26 cellular contexts compared by ENCODE assay signal in genomic region chr9:123238364-123238763, GRCh38. TPM values are rescaled to one million over a fixed set of nuclear protein-coding genes. Genes with fewer than 3 reads are reported as not detected.
DNase-seq lines count a peak whose midpoint lies in the region; ATAC-seq, FAIRE-seq and TF ChIP-seq lines count a peak whose summit lies in the region.
"Had no signal": no experiment of that assay in that cellular context is flagged by ENCODE, and none has a peak within 500 bp of the region (broad histone marks: within the 10 kb centered on the region; RNA-seq: fewer than 3 reads in every experiment).

No MANE protein-coding gene starts in this region.

- peaks cover 72% of the 10 kb centered on the region for H3K79me2 ChIP-seq in K562 (ENCODE audit: control insufficient read depth, insufficient read depth, low read length)

- CTCF ChIA-PET in A673 (lab: Charles Lee) = no interaction called here
- CTCF ChIA-PET in K562 (lab: Yijun Ruan, JAX; ENCODE audit: low intra/inter-chr PET ratio) = no interaction called here

- no peak overlapping the region for H3K4me3 Mint-ChIP-seq in activated CD4-positive, alpha-beta T cell treated with anti-CD3 and anti-CD28 coated beads, Interleukin-2, amount 10 ng/mL, durations not matched to agents 24 days and 14 days
- H3K4me3 Mint-ChIP-seq: H9, neural progenitor cell, T-helper 17 cell had no signal

- peaks cover 10% of the 10 kb centered on the region for H3K4me1 Mint-ChIP-seq in activated CD4-positive, alpha-beta T cell treated with anti-CD3 and anti-CD28 coated beads, Interleukin-2, amount 10 ng/mL, durations not matched to agents 24 days and 14 days

- H4K20me1 ChIP-seq in K562 (replicated peaks; ENCODE audit: control insufficient read depth, insufficient read depth, low read length) = 0 out of 2 replicates have a peak, but pooled peaks cover 6% of the 10 kb centered on the region

- no peaks in the 10 kb centered on the region for H3K9me1 ChIP-seq in K562 (ENCODE audit: control insufficient read depth, insufficient read depth, low read length)

- H3K27ac ChIP-seq in A673 (ENCODE audit: low read depth, low read length, poor library complexity, severe bottlenecking) (no peak overlapping the region), K562 (ENCODE audit: extremely low read depth, low read depth, low read length) (no peak overlapping the region), adrenal gland (no peak overlapping the region)
- H3K27ac ChIP-seq: heart right ventricle, neural progenitor cell, stomach, upper lobe of left lung had no signal

- no peaks in the 10 kb centered on the region for H3K9me3 Mint-ChIP-seq in activated CD4-positive, alpha-beta T cell treated with anti-CD3 and anti-CD28 coated beads, Interleukin-2, amount 10 ng/mL, durations not matched to agents 24 days and 14 days
- H3K9me3 Mint-ChIP-seq: H9, neural progenitor cell had no signal

- no peak overlapping the region for H3K4me3 ChIP-seq in A673 (ENCODE audit: low read depth, low read length, poor library complexity, severe bottlenecking)
- no peak overlapping the region for H3K4me3 ChIP-seq in K562
- H3K4me3 ChIP-seq in adrenal gland = no peak overlapping the region
- H3K4me3 ChIP-seq: heart right ventricle, neural progenitor cell, stomach, upper lobe of left lung had no signal

- DNase-seq in A673 (ENCODE audit: low spot score) = peak; percentile 19
- DNase-seq in K562 (ENCODE audit: extremely low read depth in 1 of 4, low spot score in 3 of 4) = no peak
- no peak for DNase-seq in activated CD4-positive, alpha-beta T cell treated with anti-CD3 and anti-CD28 coated beads, Interleukin-2, amount 10 ng/mL, durations not matched to agents 24 days and 14 days
- no peak for DNase-seq in adrenal gland
- no peak for DNase-seq in mesenteric fat pad (ENCODE audit: low spot score)
- no peak for DNase-seq in left cardiac atrium
- DNase-seq: activated CD4-positive, CD25-positive, alpha-beta regulatory T cell treated with anti-CD3 and anti-CD28 coated beads, Interleukin-2, amount 50 U/mL, for 72 hours; activated effector memory CD4-positive, alpha-beta T cell treated with Interleukin-2 at 50 U/mL for 16 hours; amygdala; central memory CD4-positive, alpha-beta T cell; DMS53; effector CD8-positive, alpha-beta T cell; H9; heart right ventricle; mesendoderm; NCI-H2029 treated with DMSO at 0.1 percent for 48 hours; NCI-H524; SHP77 treated with DMSO at 0.1 percent for 48 hours; stimulated activated CD4-positive, alpha-beta T cell treated with anti-CD3 and anti-CD28 coated beads, Interleukin-12 subunit alpha, Interleukin-12 subunit beta, amount 100 ng/mL, for 4 hours; stomach; T-helper 17 cell; upper lobe of left lung had no signal

- BruUV-seq in A673 (replicated peaks; lab: Mats Ljungman, UMichigan) (no TSS peak), K562 (replicated peaks; lab: Mats Ljungman, UMichigan) (no TSS peak)

- H2AFZ ChIP-seq in K562 (ENCODE audit: low read depth, low read length) = no peak overlapping the region
- H2AFZ ChIP-seq: neural progenitor cell had no signal

- H3K27me3 Mint-ChIP-seq in activated CD4-positive, alpha-beta T cell treated with anti-CD3 and anti-CD28 coated beads, Interleukin-2, amount 10 ng/mL, durations not matched to agents 24 days and 14 days = no peaks in the 10 kb centered on the region
- H3K27me3 Mint-ChIP-seq: T-helper 17 cell had no signal

- TF ChIP-seq CTCF in A673 (conservative IDR thresholded peaks at IDR 0.05; ENCODE audit: low read depth, low read length) (no peak), K562 (IDR thresholded peaks at IDR 0.05 in 2 of 3, conservative IDR thresholded peaks at IDR 0.05 in 1 of 3; ENCODE audit: insufficient read depth in 2 of 3, low read depth in 1 of 3, low read length in 3 of 3) (no peak), adrenal gland (IDR thresholded peaks at IDR 0.05) (no peak)

- no peak for TF ChIP-seq EP300 in K562 (IDR thresholded peaks at IDR 0.05; ENCODE audit: low read length)

- H3K4me1 ChIP-seq in A673 (ENCODE audit: insufficient read depth, low read length, poor library complexity, severe bottlenecking) = peaks cover 14% of the 10 kb centered on the region
- H3K4me1 ChIP-seq in K562 (replicated peaks in 1 of 2; ENCODE audit: control insufficient read depth in 2 of 2, insufficient read depth in 2 of 2, low read length in 2 of 2) = peaks cover 0 to 5% of the 10 kb centered on the region in 2 experiments; a peak in 1 of 5 replicates
- no peaks in the 10 kb centered on the region for H3K4me1 ChIP-seq in adrenal gland (replicated peaks in 1 of 2)
- H3K4me1 ChIP-seq: stomach, upper lobe of left lung had no signal

- no peak overlapping the region for H3K4me2 ChIP-seq in K562 (ENCODE audit: insufficient read depth, low read length)
- H3K4me2 ChIP-seq: neural progenitor cell had no signal

- H3K9ac ChIP-seq in K562 (ENCODE audit: insufficient read depth in 1 of 2, low read depth in 2 of 2, low read length in 2 of 2) = no peak overlapping the region
- H3K9ac ChIP-seq: neural progenitor cell had no signal

- peaks cover 6% of the 10 kb centered on the region for H3K36me3 Mint-ChIP-seq in activated CD4-positive, alpha-beta T cell treated with anti-CD3 and anti-CD28 coated beads, Interleukin-2, amount 10 ng/mL, durations not matched to agents 24 days and 14 days (ENCODE audit: low read depth)
- H3K36me3 Mint-ChIP-seq: neural progenitor cell had no signal

- in situ Hi-C loops in K562 (cut with MboI) = no loop called here

- H3K36me3 ChIP-seq in A673 (ENCODE audit: insufficient read depth, low read length, poor library complexity, severe bottlenecking) (no peaks in the 10 kb centered on the region), K562 (ENCODE audit: control insufficient read depth, insufficient read depth, low read length) (peaks cover 10% of the 10 kb centered on the region; the same call in 2 of the 3 replicates), adrenal gland (replicated peaks in 1 of 2) (no peaks in the 10 kb centered on the region)
- H3K36me3 ChIP-seq: heart right ventricle, neural progenitor cell, stomach, upper lobe of left lung had no signal

- POLR2A ChIA-PET in A673 (lab: Charles Lee; ENCODE audit: low non-redundant PET) = interaction anchor here (0.6 kb wide), 1 partner anchor 66 kb away, joined by 4 read pairs; no protein-coding TSS in a partner anchor
- POLR2A ChIA-PET in K562 (lab: Yijun Ruan, JAX) = interaction anchor here (1.1 to 1.2 kb wide), 3 partner anchors 9 to 16 kb away, joined by 3 to 5 read pairs (median 4); no protein-coding TSS in a partner anchor

- intact Hi-C loops in A673 (cut with micrococcal nuclease; ENCODE audit: unreplicated experiment) = no loop called here
- intact Hi-C loops in K562 (cut with micrococcal nuclease) = no loop called here
- intact Hi-C loops in activated CD4-positive, alpha-beta T cell treated with anti-CD3 and anti-CD28 coated beads, Interleukin-2, amount 10 ng/mL, durations not matched to agents 24 days and 14 days (cut with micrococcal nuclease) = no loop called here
- intact Hi-C loops in adrenal gland (cut with DNase I) = no loop called here
- intact Hi-C loops in left cardiac atrium (cut with DNase I) = no loop called here

- no peaks in the 10 kb centered on the region for H3K27me3 ChIP-seq in A673 (replicated peaks; ENCODE audit: insufficient read depth, low read depth, low read length, poor library complexity)
- H3K27me3 ChIP-seq in K562 (ENCODE audit: control insufficient read depth in 2 of 2, insufficient read depth in 2 of 2, low read length in 2 of 2) = no peaks in the 10 kb centered on the region
- H3K27me3 ChIP-seq in adrenal gland = no peaks in the 10 kb centered on the region
- H3K27me3 ChIP-seq: heart right ventricle, neural progenitor cell, stomach, upper lobe of left lung had no signal

- no peak for FAIRE-seq in K562 (lab: Jason Lieb, UNC)
- FAIRE-seq: keratinocyte had no signal

- peak; percentile 38 for ATAC-seq in GM18858 (IDR thresholded peaks at IDR 0.05; ENCODE audit: unreplicated experiment)
- ATAC-seq in HG03432 (IDR thresholded peaks at IDR 0.05; ENCODE audit: unreplicated experiment) = peak; percentile 52
- peak; percentile 65 for ATAC-seq in K562
- no peak for ATAC-seq in left cardiac atrium
- ATAC-seq: T-helper 17 cell had no signal

- no peak overlapping the region for H3K27ac Mint-ChIP-seq in activated CD4-positive, alpha-beta T cell treated with anti-CD3 and anti-CD28 coated beads, Interleukin-2, amount 10 ng/mL, durations not matched to agents 24 days and 14 days
- H3K27ac Mint-ChIP-seq: neural progenitor cell, T-helper 17 cell had no signal

- H3K9me3 ChIP-seq in A673 (ENCODE audit: low read depth, low read length, poor library complexity, severe bottlenecking) (no peaks in the 10 kb centered on the region), K562 (replicated peaks; ENCODE audit: control insufficient read depth, insufficient read depth, low read depth, low read length) (no peaks in the 10 kb centered on the region), adrenal gland (replicated peaks in 1 of 3) (no peaks in the 10 kb centered on the region)
- H3K9me3 ChIP-seq: heart right ventricle, stomach, upper lobe of left lung had no signal

- WGBS in K562 (ENCODE audit: insufficient coverage, low coverage, missing lambda C conversion rate) = 54% methylated on average over 3 of the region's 3 CpGs
- 73 to 86% (median 82%) methylated on average over 3 of the region's 3 CpGs for WGBS in adrenal gland, 4 donors

- TF ChIP-seq POLR2A in K562 (conservative IDR thresholded peaks at IDR 0.05) (no peak), adrenal gland (IDR thresholded peaks at IDR 0.05) (no peak)

- no peak for TF ChIP-seq RAD21 in K562 (CRISPR knock-in tag; conservative IDR thresholded peaks at IDR 0.05 in 1 of 2, IDR thresholded peaks at IDR 0.05 in 1 of 2)

RNA-seq across cellular contexts. Expression of gene STRBP, which starts 30.0 kb away (rescaled TPM):
- total RNA-seq in A673 (2021) (79.4 and 84.9 TPM in 2 replicates), K562 (2014; rRNA removed) (53.8 and 55.9 TPM in 2 replicates), K562 (2014; rRNA removed; fragmentation: Illumina TruSeq; extraction: Trizol) (84.0 and 87.4 TPM in 2 replicates), K562 (2015; rRNA removed; fragmentation: Illumina TruSeq; extraction: Trizol) (67.9 and 75.3 TPM in 2 replicates), K562 (2021) (66.5 and 73.5 TPM in 2 replicates), adrenal gland (10 to 100 TPM in 3 of 8 donors, 1 to 10 TPM in 5; 5.3 to 12.4 (median 8.1) TPM), mesenteric fat pad (8.7 TPM), left cardiac atrium (10 to 100 TPM; 16.7 to 20.7 TPM)
- 46.0 and 136 TPM in 2 replicates for total RNA-seq in K562 (2011; cell fraction: chromatin; rRNA removed; ENCODE audit: low replicate concordance)
- 19.3 and 35.9 TPM in 2 replicates for total RNA-seq in K562 (2011; cell fraction: nucleolus; rRNA removed)
- total RNA-seq in K562 (2011; cell fraction: nucleoplasm; rRNA removed) = 54.3 and 86.7 TPM in 2 replicates
- polyA plus RNA-seq in K562 (2011; rRNA removed) (54.7 and 72.2 TPM in 2 replicates), K562 (2014; fragmentation: Illumina TruSeq; extraction: Trizol) (56.1 and 70.2 TPM in 2 replicates), K562 (2014; fragmentation: Nextera tagmentation; extraction: Ambion mirVana) (10 to 100 TPM; 27.7 to 27.8 TPM), K562 (2014; rRNA removed) (52.1 and 56.0 TPM in 2 replicates), adrenal gland (1 to 10 TPM; 4.2 to 8.6 (median 5.1) TPM)
- 13.6 and 21.7 TPM in 2 replicates for polyA plus RNA-seq in K562 (2011; cell fraction: cytosol; rRNA removed)
- 71.8 and 82.8 TPM in 2 replicates for polyA plus RNA-seq in K562 (2011; cell fraction: nucleus; rRNA removed)
- polyA plus RNA-seq in K562 (2012) = 64.9 and 101 TPM in 2 replicates
- 77.1 and 87.7 TPM in 2 replicates for polyA minus RNA-seq in K562 (2011; rRNA and poly(A)+ RNA removed)
- polyA minus RNA-seq in K562 (2011; cell fraction: cytosol; rRNA and poly(A)+ RNA removed) = 22.9 and 56.2 TPM in 2 replicates
- 30.8 and 58.6 TPM in 2 replicates for polyA minus RNA-seq in K562 (2011; cell fraction: nucleus; rRNA and poly(A)+ RNA removed)
- total RNA-seq in activated CD4-positive, alpha-beta T cell treated with anti-CD3 and anti-CD28 coated beads, Interleukin-2, amount 10 ng/mL, durations not matched to agents 24 days and 14 days = 25.1 and 25.8 TPM in 2 replicates

Comparison
In these comparisons a context has a peak if more than half of its experiments do, and no peak if none do; other contexts are left out.
1. ATAC-seq: peak in GM18858 (single experiment), HG03432 (single experiment) and K562 (single experiment); none in left cardiac atrium (0 of 2).